16 cellular contexts compared by ENCODE assay signal in the genomic region with DNA sequence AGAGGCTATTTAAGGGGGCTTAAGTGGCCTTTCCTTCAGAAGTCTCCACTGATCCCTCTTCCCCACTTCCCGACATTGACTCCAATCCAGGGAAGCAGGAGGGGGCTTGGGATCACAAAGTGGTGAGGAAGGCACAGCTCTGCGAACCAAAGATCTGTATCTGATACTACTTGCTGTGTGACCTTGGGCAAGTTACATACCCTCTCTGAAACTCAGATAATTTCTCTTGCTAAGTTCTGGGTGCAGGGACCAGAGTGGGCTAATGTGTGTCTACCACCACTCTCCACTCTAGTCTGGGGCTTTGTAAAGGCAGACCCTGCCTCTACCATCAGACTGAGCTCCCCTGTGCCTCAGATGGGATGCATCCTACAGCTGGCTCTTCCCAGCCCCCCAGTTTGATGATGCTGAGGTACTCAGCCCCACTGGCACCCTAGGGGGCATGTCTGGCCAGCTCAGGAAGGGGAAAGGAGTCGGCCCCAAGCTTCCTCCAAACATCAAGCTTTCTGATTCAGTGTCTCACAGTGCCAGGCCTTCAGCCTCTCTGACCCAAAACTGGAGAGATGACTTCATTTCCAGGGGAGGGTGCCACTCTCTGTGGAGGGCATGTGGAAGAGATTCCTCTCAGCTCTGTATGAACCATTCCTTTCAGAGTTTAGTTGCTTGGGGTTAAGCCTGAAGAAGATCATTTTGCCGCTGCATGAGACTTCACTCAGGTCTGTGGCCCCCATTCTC. TPM values are rescaled to one million over a fixed set of nuclear protein-coding genes. Genes with fewer than 3 reads are reported as not detected.
DNase-seq lines count a peak whose midpoint lies in the region; ATAC-seq, FAIRE-seq and TF ChIP-seq lines count a peak whose summit lies in the region.
"Had no signal": no experiment of that assay in that cellular context is flagged by ENCODE, and none has a peak within 500 bp of the region (broad histone marks: within the 10 kb centered on the region; RNA-seq: fewer than 3 reads in every experiment).

No MANE protein-coding gene starts in this region.

- peak overlapping the region; percentile 46 for H2AK5ac ChIP-seq in H1 (ENCODE audit: low read depth, low read length)

- peaks cover 2 to 22% (median 14%) of the 10 kb centered on the region in 11 experiments; a peak in 19 of 22 replicates for H3K27me3 ChIP-seq in BLaER1 treated with 17β-estradiol and CSF1 and Interleukin-3, amounts not matched to agents 10 nM and 100 nM
- H3K27me3 ChIP-seq in NT2/D1 (ENCODE audit: insufficient read depth, insufficient read length): peaks cover 44% of the 10 kb centered on the region
- H3K27me3 ChIP-seq in H1 (replicated peaks in 1 of 4; ENCODE audit: control insufficient read depth in 3 of 4, extremely low read depth in 1 of 4, insufficient read depth in 3 of 4, low read length in 3 of 4): peaks cover 8 to 39% (median 26%) of the 10 kb centered on the region in 4 experiments
- H3K27me3 ChIP-seq in osteoblast (ENCODE audit: insufficient read depth, low read length): peaks cover 4% of the 10 kb centered on the region

- POLR2A ChIA-PET in H1 (lab: Charles Lee; ENCODE audit: partially characterized antibody): interaction anchor here (0.8 to 1.4 kb wide), 3 partner anchors 14 to 54 kb away, joined by 4 read pairs; partner anchors contain the start of gene DLX3

- H4K91ac ChIP-seq in H1 (replicated peaks; ENCODE audit: insufficient read length, low read length): peak overlapping the region; percentile 42

- no peak overlapping the region for H3K23ac ChIP-seq in H1 (ENCODE audit: insufficient read length)

- TF ChIP-seq CTCF in H1 (IDR thresholded peaks at IDR 0.05; ENCODE audit: control extremely low read depth in 1 of 3, insufficient read depth in 1 of 3, low read depth in 1 of 3, low read length in 3 of 3) (no peak), osteoblast (IDR thresholded peaks at IDR 0.05; ENCODE audit: extremely low read depth, low read depth, low read length) (no peak)

- peaks cover 25 to 48% (median 40%) of the 10 kb centered on the region in 10 experiments for H3K4me1 ChIP-seq in BLaER1 treated with 17β-estradiol and CSF1 and Interleukin-3, amounts not matched to agents 10 nM and 100 nM
- H3K4me1 ChIP-seq in NT2/D1 (ENCODE audit: insufficient read depth, insufficient read length) (peaks cover 35% of the 10 kb centered on the region), H1 (replicated peaks in 1 of 4; ENCODE audit: control insufficient read depth in 3 of 4, insufficient read depth in 4 of 4, low read length in 3 of 4) (peaks cover 3 to 29% (median 18%) of the 10 kb centered on the region in 4 experiments), osteoblast (ENCODE audit: insufficient read depth, low read length) (peaks cover 30% of the 10 kb centered on the region)

- no peak overlapping the region for H3K56ac ChIP-seq in H1 (replicated peaks; ENCODE audit: insufficient read length, low read depth, low read length)

- 0 out of 2 replicates have a peak overlapping the region, but pooled peaks have one; percentile 48 for H3K18ac ChIP-seq in H1 (ENCODE audit: extremely low read depth, low read length)

- TF ChIP-seq RAD21 in H1 (IDR thresholded peaks at IDR 0.05 in 1 of 2, conservative IDR thresholded peaks at IDR 0.05 in 1 of 2; ENCODE audit: low read depth in 2 of 2, low read length in 2 of 2): no peak

- no peaks in the 10 kb centered on the region for H3K23me2 ChIP-seq in H1 (ENCODE audit: low read depth, low read length)

- H2BK12ac ChIP-seq in H1 (ENCODE audit: low read depth, low read length): peak overlapping the region; percentile 40; the same call in 1 of the 2 replicates

- no peak for TF ChIP-seq EP300 in H1 (IDR thresholded peaks at IDR 0.05; ENCODE audit: borderline replicate concordance in 1 of 2, low read depth in 2 of 2, low read length in 2 of 2)

- no peak overlapping the region for H3K14ac ChIP-seq in H1 (ENCODE audit: insufficient read length)

- H4K20me1 ChIP-seq in BLaER1 treated with 17β-estradiol and CSF1 and Interleukin-3, amounts not matched to agents 10 nM and 100 nM: no peaks in the 10 kb centered on the region
- H4K20me1 ChIP-seq in H1 (replicated peaks in 1 of 2; ENCODE audit: control insufficient read depth in 1 of 2, insufficient read depth in 2 of 2, low read length in 2 of 2) (no peaks in the 10 kb centered on the region), osteoblast (ENCODE audit: insufficient read depth, low read length) (no peaks in the 10 kb centered on the region)

- CTCF ChIA-PET in H1 (lab: Charles Lee; ENCODE audit: partially characterized antibody): interaction anchor here (0.6 to 15.2 kb wide), 17 partner anchors 11 to 128 kb away, joined by 3 to 398 read pairs (median 4); partner anchors contain the start of gene DLX3

- H3K9me3 ChIP-seq in BLaER1 treated with 17β-estradiol and CSF1 and Interleukin-3, amounts not matched to agents 10 nM and 100 nM (replicated peaks in 1 of 11): no peaks in the 10 kb centered on the region
- H3K9me3 ChIP-seq in NT2/D1 (ENCODE audit: insufficient read depth, low read length): no peaks in the 10 kb centered on the region
- H3K9me3 ChIP-seq in H1 (ENCODE audit: insufficient read depth in 2 of 2, low read depth in 1 of 2, low read length in 1 of 2): no peaks in the 10 kb centered on the region
- no peaks in the 10 kb centered on the region for H3K9me3 ChIP-seq in osteoblast (ENCODE audit: low read depth, low read length)
- H3K9me3 ChIP-seq: HAP-1 had no signal

- no peak overlapping the region for H4K5ac ChIP-seq in H1 (ENCODE audit: insufficient read length, low read depth, low read length)

- DNase-seq in NT2/D1 (ENCODE audit: low read depth, low spot score) (no peak), H1 (ENCODE audit: low read depth in 1 of 2, low spot score in 2 of 2) (no peak), osteoblast (ENCODE audit: insufficient read length, low spot score, missing footprints) (peak; percentile 92), OCI-M2 (lab: John Stamatoyannopoulos, UW; ENCODE audit: unreplicated experiment) (no peak), NK-92 (lab: John Stamatoyannopoulos, UW; ENCODE audit: unreplicated experiment) (no peak)
- DNase-seq: DMS79 treated with DMSO at 0.1 percent for 48 hours, NCI-H2081 treated with DMSO at 0.1 percent for 48 hours, NCI-H510A treated with DMSO at 0.1 percent for 48 hours, NCI-H774, PC-9 had no signal

- no peak overlapping the region for H4K8ac ChIP-seq in H1 (ENCODE audit: extremely low read depth, insufficient read depth, low read length)

- no peak overlapping the region for H2BK20ac ChIP-seq in H1 (ENCODE audit: low read length)

- no peak overlapping the region for H3K4me3 ChIP-seq in BLaER1 treated with 17β-estradiol and CSF1 and Interleukin-3, amounts not matched to agents 10 nM and 100 nM
- H3K4me3 ChIP-seq in NT2/D1 (ENCODE audit: insufficient read length, low read depth) (no peak overlapping the region), H1 (ENCODE audit: extremely low read depth in 1 of 4, insufficient read depth in 2 of 4, low read depth in 3 of 4, low read length in 4 of 4) (no peak overlapping the region), osteoblast (ENCODE audit: insufficient read depth, low read length) (no peak overlapping the region)
- H3K4me3 ChIP-seq: HAP-1, PC-9 had no signal

- peak overlapping the region in 10 of 11 experiments; percentile 3 to 91 (median 26); a peak in 13 of 22 replicates for H3K4me2 ChIP-seq in BLaER1 treated with 17β-estradiol and CSF1 and Interleukin-3, amounts not matched to agents 10 nM and 100 nM
- H3K4me2 ChIP-seq in H1 (ENCODE audit: insufficient read depth in 1 of 2, low read depth in 2 of 2, low read length in 2 of 2): 0 out of 4 replicates have a peak overlapping the region, but pooled peaks of 1 of the 2 experiments have one; percentile 18
- H3K4me2 ChIP-seq in osteoblast (ENCODE audit: insufficient read depth, low read length): no peak overlapping the region
- H3K4me2 ChIP-seq: PC-9 had no signal

- no peaks in the 10 kb centered on the region for H3K36me3 ChIP-seq in BLaER1 treated with 17β-estradiol and CSF1 and Interleukin-3, amounts not matched to agents 10 nM and 100 nM
- H3K36me3 ChIP-seq in NT2/D1 (ENCODE audit: insufficient read depth, insufficient read length, low read length): no peaks in the 10 kb centered on the region
- no peaks in the 10 kb centered on the region for H3K36me3 ChIP-seq in H1 (ENCODE audit: control insufficient read depth in 2 of 4, insufficient read depth in 4 of 4, low read length in 3 of 4)
- no peaks in the 10 kb centered on the region for H3K36me3 ChIP-seq in osteoblast (ENCODE audit: insufficient read depth, low read length)
- H3K36me3 ChIP-seq: HAP-1 had no signal

- H3K79me2 ChIP-seq in H1 (ENCODE audit: control insufficient read depth in 1 of 2, insufficient read depth in 2 of 2, low read length in 2 of 2) (no peaks in the 10 kb centered on the region), osteoblast (ENCODE audit: insufficient read depth, low read length) (no peaks in the 10 kb centered on the region)

- ATAC-seq in GM19035 (IDR thresholded peaks at IDR 0.05; ENCODE audit: unreplicated experiment): no peak

- no peak overlapping the region for H2AFZ ChIP-seq in H1 (ENCODE audit: low read length)
- H2AFZ ChIP-seq in osteoblast (ENCODE audit: low read length): peak overlapping the region; percentile 79
- H2AFZ ChIP-seq: PC-9 had no signal

- WGBS in H1 (ENCODE audit: extremely low coverage in 1 of 2, insufficient coverage in 1 of 2, insufficient read length in 1 of 2, insufficient replicate concordance in 2 of 2, low coverage in 1 of 2, low lambda C conversion rate in 2 of 2, missing lambda C conversion rate in 1 of 2), 2 experiments: 84% methylated on average over 4 of the region's 4 CpGs; no CpG with 5 or more reads in 1 of the 2 experiments

- no peak overlapping the region for H3K27ac ChIP-seq in BLaER1 treated with 17β-estradiol and CSF1 and Interleukin-3, amounts not matched to agents 10 nM and 100 nM
- H3K27ac ChIP-seq in H1 (ENCODE audit: low read depth, low read length) (no peak overlapping the region), osteoblast (ENCODE audit: low read depth, low read length) (peak overlapping the region; percentile 8)
- H3K27ac ChIP-seq: C4-2B, PC-9 had no signal

- H2BK5ac ChIP-seq in H1 (ENCODE audit: low read depth, low read length): no peak overlapping the region

- TF ChIP-seq POLR2A in H1 (IDR thresholded peaks at IDR 0.05; ENCODE audit: control extremely low read depth in 1 of 2, low read depth in 2 of 2, low read length in 2 of 2): no peak

- no peak overlapping the region for H3K4ac ChIP-seq in H1 (replicated peaks; ENCODE audit: insufficient read length, low read depth, low read length)

- FAIRE-seq in H1 (lab: Jason Lieb, UNC): no peak

- H2BK120ac ChIP-seq in H1 (replicated peaks; ENCODE audit: low read depth, low read length): no peak overlapping the region

- peak overlapping the region in 2 of 11 experiments; percentile 2 to 24; a peak in 2 of 22 replicates for H3K9ac ChIP-seq in BLaER1 treated with 17β-estradiol and CSF1 and Interleukin-3, amounts not matched to agents 10 nM and 100 nM
- H3K9ac ChIP-seq in NT2/D1 (ENCODE audit: insufficient read length, low read depth) (peak overlapping the region; percentile 33), H1 (replicated peaks in 1 of 4; ENCODE audit: extremely low read depth in 1 of 4, low read depth in 3 of 4, low read length in 3 of 4) (no peak overlapping the region)

- no peaks in the 10 kb centered on the region for H3K79me1 ChIP-seq in H1 (ENCODE audit: low read depth, low read length)

- peak overlapping the region; percentile 90; the same call in 1 of the 2 replicates for H2BK15ac ChIP-seq in H1 (ENCODE audit: low read length)

RNA-seq across cellular contexts. Expression of gene DLX4, which starts 10.9 kb away (rescaled TPM):
- total RNA-seq in H1 (2021; fragmentation: NEBNext Ultra II Directional; extraction: Animal tissue kit (Norgen Biotek cat#: 25700)): 0.80 and 0.88 TPM in 2 replicates
- polyA plus RNA-seq in H1 (2011; rRNA removed): 0.67 and 1.5 TPM in 2 replicates
- 0.94 TPM for polyA plus RNA-seq in H1 (2011; cell fraction: cytosol; rRNA removed)
- 5.0 TPM for polyA plus RNA-seq in H1 (2011; cell fraction: nucleus; rRNA removed)
- polyA plus RNA-seq in H1 (2012, experiment 1 of 2): 0.64 to 1.2 TPM (median 0.93 TPM) in 4 replicates
- 0.84 TPM for polyA plus RNA-seq in H1 (2012, experiment 2 of 2)
- 0.97 TPM for polyA plus RNA-seq in H1 (2013, experiment 1 of 2)
- 0.87 TPM for polyA plus RNA-seq in H1 (2013, experiment 2 of 2)
- 0.39 and 0.73 TPM in 2 replicates for polyA minus RNA-seq in H1 (2011; rRNA and poly(A)+ RNA removed)
- polyA minus RNA-seq in H1 (2011; cell fraction: cytosol; rRNA and poly(A)+ RNA removed): 0.88 TPM
- 2.2 TPM for polyA minus RNA-seq in H1 (2011; cell fraction: nucleus; rRNA and poly(A)+ RNA removed)
- under 0.01 TPM in 1 of 2 replicates, not detected in the other for total RNA-seq in osteoblast

RNA-seq across cellular contexts. Expression of gene DLX3, which starts 15.1 kb away (rescaled TPM):
- 0.15 TPM in 1 of 2 replicates, not detected in the other for total RNA-seq in H1 (2021; fragmentation: NEBNext Ultra II Directional; extraction: Animal tissue kit (Norgen Biotek cat#: 25700))
- polyA plus RNA-seq in H1 (2011; rRNA removed): 0.06 and 0.20 TPM in 2 replicates
- polyA plus RNA-seq in H1 (2011; cell fraction: cytosol; rRNA removed): 0.12 TPM
- polyA plus RNA-seq in H1 (2011; cell fraction: nucleus; rRNA removed): 0.29 TPM
- polyA plus RNA-seq in H1 (2012, experiment 1 of 2): 0.15 to 0.25 TPM (median 0.25 TPM) in 3 of 4 replicates, not detected in the other
- 0.35 TPM for polyA plus RNA-seq in H1 (2012, experiment 2 of 2)
- polyA plus RNA-seq in H1 (2013, experiment 1 of 2): 0.12 TPM
- 0.17 TPM for polyA plus RNA-seq in H1 (2013, experiment 2 of 2)
- polyA minus RNA-seq in H1 (2011; rRNA and poly(A)+ RNA removed): 0.09 and 0.10 TPM in 2 replicates
- not detected for polyA minus RNA-seq in H1 (2011; cell fraction: cytosol; rRNA and poly(A)+ RNA removed)
- polyA minus RNA-seq in H1 (2011; cell fraction: nucleus; rRNA and poly(A)+ RNA removed): 1.3 TPM
- total RNA-seq in osteoblast: 0.59 and 1.1 TPM in 2 replicates
- total RNA-seq: A673, SK-MEL-5 had no signal
